Comparison of ENCODE assay signal across 1 cellular context in the genomic region with DNA sequence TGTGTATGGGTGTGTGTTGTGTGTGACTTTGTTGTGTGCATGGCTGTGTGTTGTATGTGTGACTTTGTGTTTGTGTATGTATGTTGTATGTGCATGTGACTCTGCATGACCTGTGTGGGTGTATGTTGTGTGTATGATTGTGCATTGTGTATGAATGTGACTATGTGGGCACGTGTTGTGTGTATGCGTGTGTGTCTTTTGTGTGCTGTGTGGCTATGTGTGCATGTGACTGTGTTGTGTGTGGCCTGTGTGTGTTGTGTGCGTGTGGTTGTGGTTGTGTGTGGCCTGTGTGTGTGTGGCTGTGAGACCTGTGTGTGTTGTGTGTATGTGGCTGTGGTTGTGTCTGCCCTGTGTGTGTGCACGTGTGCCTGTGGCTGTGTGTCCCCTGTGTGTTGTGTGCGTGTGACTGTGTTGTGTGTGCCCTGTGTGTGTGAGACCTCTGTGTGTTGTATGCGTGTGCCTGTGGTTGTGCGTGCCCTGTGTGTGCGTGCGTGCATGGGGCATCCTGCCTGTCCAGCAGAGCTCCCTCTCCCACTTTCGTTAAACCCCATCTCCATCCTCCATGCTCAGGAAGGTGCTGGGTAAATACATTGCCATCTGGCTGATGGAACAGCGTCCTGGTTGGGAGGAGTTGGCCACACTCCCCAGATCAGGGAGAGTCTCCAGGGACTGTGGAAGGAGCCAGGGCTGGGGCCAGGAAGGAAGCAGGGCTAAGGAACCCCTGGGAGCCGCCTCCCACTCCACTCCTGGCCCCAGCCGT.
TF ChIP-seq lines count a peak whose summit lies in the region.

No MANE protein-coding gene starts in this region.

TF ChIP-seq in HepG2, 621 proteins besides CTCF, POLR2A, EP300 and RAD21 (continues in another document):
- TF ChIP-seq FOXA1 (IDR thresholded peaks at IDR 0.05) (peak; percentile 62; the same call in 1 of the 2 replicates), FOXA1 (CRISPR knock-in tag; IDR thresholded peaks at IDR 0.05) (no peak), ZNF75D (CRISPR knock-in tag; IDR thresholded peaks at IDR 0.05; ENCODE audit: borderline replicate concordance) (no peak), NONO (IDR thresholded peaks at IDR 0.05) (no peak), NONO (CRISPR knock-in tag; conservative IDR thresholded peaks at IDR 0.05) (peak; percentile 62; the same call in 1 of the 2 replicates), ZNF282 (IDR thresholded peaks at IDR 0.05; ENCODE audit: partially characterized antibody) (peak; percentile 36), HNRNPL (IDR thresholded peaks at IDR 0.05; ENCODE audit: low read depth, low read length) (peak; percentile 32; the same call in 1 of the 2 replicates), ZNF776 (CRISPR knock-in tag; IDR thresholded peaks at IDR 0.05) (peak; percentile 28; the same call in 1 of the 2 replicates), HES4 (CRISPR knock-in tag; IDR thresholded peaks at IDR 0.05; ENCODE audit: borderline replicate concordance) (0 out of 2 replicates have a peak, but pooled peaks have one; percentile 71), TBX2 (CRISPR knock-in tag; IDR thresholded peaks at IDR 0.05; ENCODE audit: borderline replicate concordance) (no peak), ZNF552 (CRISPR knock-in tag; IDR thresholded peaks at IDR 0.05; ENCODE audit: borderline replicate concordance) (no peak), ZNF468 (CRISPR knock-in tag; IDR thresholded peaks at IDR 0.05) (0 out of 2 replicates have a peak, but pooled peaks have one; percentile 49), RXRB (CRISPR knock-in tag; IDR thresholded peaks at IDR 0.05; ENCODE audit: borderline replicate concordance) (no peak), ZKSCAN5 (CRISPR knock-in tag; IDR thresholded peaks at IDR 0.05) (no peak), NFRKB (IDR thresholded peaks at IDR 0.05) (peak; percentile 46; the same call in 1 of the 2 replicates), TOE1 (CRISPR knock-in tag; IDR thresholded peaks at IDR 0.05) (no peak), ZNF225 (CRISPR knock-in tag; IDR thresholded peaks at IDR 0.05) (peak; percentile 34; the same call in 1 of the 2 replicates), ZNF383 (CRISPR knock-in tag; IDR thresholded peaks at IDR 0.05; ENCODE audit: borderline replicate concordance) (no peak), TBP (CRISPR knock-in tag; IDR thresholded peaks at IDR 0.05) (no peak), ONECUT2 (CRISPR knock-in tag; IDR thresholded peaks at IDR 0.05) (no peak), NRL (CRISPR knock-in tag; IDR thresholded peaks at IDR 0.05; ENCODE audit: borderline replicate concordance) (no peak), TOPORS (CRISPR knock-in tag; IDR thresholded peaks at IDR 0.05) (no peak), MED8 (CRISPR knock-in tag; IDR thresholded peaks at IDR 0.05; ENCODE audit: insufficient replicate concordance) (no peak), MEIS2 (CRISPR knock-in tag; IDR thresholded peaks at IDR 0.05) (no peak), KLF16 (CRISPR knock-in tag; IDR thresholded peaks at IDR 0.05) (no peak), SP1 (IDR thresholded peaks at IDR 0.05) (peak; percentile 20; the same call in 1 of the 2 replicates), SP1 (CRISPR knock-in tag; IDR thresholded peaks at IDR 0.05) (no peak), CAMTA2 (CRISPR knock-in tag; IDR thresholded peaks at IDR 0.05; ENCODE audit: borderline replicate concordance) (0 out of 2 replicates have a peak, but pooled peaks have one; percentile 85), ATF7 (IDR thresholded peaks at IDR 0.05) (0 out of 2 replicates have a peak, but pooled peaks have one; percentile 37), ATF7 (CRISPR knock-in tag; IDR thresholded peaks at IDR 0.05) (peak; percentile 30; the same call in 1 of the 2 replicates), ZNF556 (CRISPR knock-in tag; IDR thresholded peaks at IDR 0.05; ENCODE audit: borderline replicate concordance) (0 out of 2 replicates have a peak, but pooled peaks have one; percentile 5), ZNF724P (CRISPR knock-in tag; IDR thresholded peaks at IDR 0.05; ENCODE audit: borderline replicate concordance) (no peak)
- TF ChIP-seq, protein P1, sequence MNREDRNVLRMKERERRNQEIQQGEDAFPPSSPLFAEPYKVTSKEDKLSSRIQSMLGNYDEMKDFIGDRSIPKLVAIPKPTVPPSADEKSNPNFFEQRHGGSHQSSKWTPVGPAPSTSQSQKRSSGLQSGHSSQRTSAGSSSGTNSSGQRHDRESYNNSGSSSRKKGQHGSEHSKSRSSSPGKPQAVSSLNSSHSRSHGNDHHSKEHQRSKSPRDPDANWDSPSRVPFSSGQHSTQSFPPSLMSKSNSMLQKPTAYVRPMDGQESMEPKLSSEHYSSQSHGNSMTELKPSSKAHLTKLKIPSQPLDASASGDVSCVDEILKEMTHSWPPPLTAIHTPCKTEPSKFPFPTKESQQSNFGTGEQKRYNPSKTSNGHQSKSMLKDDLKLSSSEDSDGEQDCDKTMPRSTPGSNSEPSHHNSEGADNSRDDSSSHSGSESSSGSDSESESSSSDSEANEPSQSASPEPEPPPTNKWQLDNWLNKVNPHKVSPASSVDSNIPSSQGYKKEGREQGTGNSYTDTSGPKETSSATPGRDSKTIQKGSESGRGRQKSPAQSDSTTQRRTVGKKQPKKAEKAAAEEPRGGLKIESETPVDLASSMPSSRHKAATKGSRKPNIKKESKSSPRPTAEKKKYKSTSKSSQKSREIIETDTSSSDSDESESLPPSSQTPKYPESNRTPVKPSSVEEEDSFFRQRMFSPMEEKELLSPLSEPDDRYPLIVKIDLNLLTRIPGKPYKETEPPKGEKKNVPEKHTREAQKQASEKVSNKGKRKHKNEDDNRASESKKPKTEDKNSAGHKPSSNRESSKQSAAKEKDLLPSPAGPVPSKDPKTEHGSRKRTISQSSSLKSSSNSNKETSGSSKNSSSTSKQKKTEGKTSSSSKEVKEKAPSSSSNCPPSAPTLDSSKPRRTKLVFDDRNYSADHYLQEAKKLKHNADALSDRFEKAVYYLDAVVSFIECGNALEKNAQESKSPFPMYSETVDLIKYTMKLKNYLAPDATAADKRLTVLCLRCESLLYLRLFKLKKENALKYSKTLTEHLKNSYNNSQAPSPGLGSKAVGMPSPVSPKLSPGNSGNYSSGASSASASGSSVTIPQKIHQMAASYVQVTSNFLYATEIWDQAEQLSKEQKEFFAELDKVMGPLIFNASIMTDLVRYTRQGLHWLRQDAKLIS (CRISPR knock-in tag; IDR thresholded peaks at IDR 0.05): no peak
- TF ChIP-seq, protein P2, sequence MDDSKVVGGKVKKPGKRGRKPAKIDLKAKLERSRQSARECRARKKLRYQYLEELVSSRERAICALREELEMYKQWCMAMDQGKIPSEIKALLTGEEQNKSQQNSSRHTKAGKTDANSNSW (CRISPR knock-in tag; IDR thresholded peaks at IDR 0.05; ENCODE audit: borderline replicate concordance): no peak
- TF ChIP-seq, protein P3, sequence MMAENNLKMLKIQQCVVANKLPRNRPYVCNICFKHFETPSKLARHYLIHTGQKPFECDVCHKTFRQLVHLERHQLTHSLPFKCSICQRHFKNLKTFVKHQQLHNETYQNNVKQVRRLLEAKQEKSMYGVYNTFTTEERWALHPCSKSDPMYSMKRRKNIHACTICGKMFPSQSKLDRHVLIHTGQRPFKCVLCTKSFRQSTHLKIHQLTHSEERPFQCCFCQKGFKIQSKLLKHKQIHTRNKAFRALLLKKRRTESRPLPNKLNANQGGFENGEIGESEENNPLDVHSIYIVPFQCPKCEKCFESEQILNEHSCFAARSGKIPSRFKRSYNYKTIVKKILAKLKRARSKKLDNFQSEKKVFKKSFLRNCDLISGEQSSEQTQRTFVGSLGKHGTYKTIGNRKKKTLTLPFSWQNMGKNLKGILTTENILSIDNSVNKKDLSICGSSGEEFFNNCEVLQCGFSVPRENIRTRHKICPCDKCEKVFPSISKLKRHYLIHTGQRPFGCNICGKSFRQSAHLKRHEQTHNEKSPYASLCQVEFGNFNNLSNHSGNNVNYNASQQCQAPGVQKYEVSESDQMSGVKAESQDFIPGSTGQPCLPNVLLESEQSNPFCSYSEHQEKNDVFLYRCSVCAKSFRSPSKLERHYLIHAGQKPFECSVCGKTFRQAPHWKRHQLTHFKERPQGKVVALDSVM (CRISPR knock-in tag; IDR thresholded peaks at IDR 0.05): no peak
- TF ChIP-seq, protein P4, sequence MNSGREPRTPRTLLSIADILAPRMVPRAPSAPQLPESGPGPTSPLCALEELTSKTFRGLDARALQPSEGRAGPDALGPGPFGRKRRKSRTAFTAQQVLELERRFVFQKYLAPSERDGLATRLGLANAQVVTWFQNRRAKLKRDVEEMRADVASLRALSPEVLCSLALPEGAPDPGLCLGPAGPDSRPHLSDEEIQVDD (CRISPR knock-in tag; IDR thresholded peaks at IDR 0.05; ENCODE audit: borderline replicate concordance): peak; percentile 71; the same call in 1 of the 2 replicates
- TF ChIP-seq, protein P5, sequence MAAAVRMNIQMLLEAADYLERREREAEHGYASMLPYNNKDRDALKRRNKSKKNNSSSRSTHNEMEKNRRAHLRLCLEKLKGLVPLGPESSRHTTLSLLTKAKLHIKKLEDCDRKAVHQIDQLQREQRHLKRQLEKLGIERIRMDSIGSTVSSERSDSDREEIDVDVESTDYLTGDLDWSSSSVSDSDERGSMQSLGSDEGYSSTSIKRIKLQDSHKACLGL (CRISPR knock-in tag; IDR thresholded peaks at IDR 0.05): peak; percentile 36; the same call in 1 of the 2 replicates
- TF ChIP-seq, protein P6, sequence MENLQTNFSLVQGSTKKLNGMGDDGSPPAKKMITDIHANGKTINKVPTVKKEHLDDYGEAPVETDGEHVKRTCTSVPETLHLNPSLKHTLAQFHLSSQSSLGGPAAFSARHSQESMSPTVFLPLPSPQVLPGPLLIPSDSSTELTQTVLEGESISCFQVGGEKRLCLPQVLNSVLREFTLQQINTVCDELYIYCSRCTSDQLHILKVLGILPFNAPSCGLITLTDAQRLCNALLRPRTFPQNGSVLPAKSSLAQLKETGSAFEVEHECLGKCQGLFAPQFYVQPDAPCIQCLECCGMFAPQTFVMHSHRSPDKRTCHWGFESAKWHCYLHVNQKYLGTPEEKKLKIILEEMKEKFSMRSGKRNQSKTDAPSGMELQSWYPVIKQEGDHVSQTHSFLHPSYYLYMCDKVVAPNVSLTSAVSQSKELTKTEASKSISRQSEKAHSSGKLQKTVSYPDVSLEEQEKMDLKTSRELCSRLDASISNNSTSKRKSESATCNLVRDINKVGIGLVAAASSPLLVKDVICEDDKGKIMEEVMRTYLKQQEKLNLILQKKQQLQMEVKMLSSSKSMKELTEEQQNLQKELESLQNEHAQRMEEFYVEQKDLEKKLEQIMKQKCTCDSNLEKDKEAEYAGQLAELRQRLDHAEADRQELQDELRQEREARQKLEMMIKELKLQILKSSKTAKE (CRISPR knock-in tag; IDR thresholded peaks at IDR 0.05; ENCODE audit: borderline replicate concordance): peak; percentile 70; the same call in 1 of the 2 replicates
- TF ChIP-seq, protein P7, sequence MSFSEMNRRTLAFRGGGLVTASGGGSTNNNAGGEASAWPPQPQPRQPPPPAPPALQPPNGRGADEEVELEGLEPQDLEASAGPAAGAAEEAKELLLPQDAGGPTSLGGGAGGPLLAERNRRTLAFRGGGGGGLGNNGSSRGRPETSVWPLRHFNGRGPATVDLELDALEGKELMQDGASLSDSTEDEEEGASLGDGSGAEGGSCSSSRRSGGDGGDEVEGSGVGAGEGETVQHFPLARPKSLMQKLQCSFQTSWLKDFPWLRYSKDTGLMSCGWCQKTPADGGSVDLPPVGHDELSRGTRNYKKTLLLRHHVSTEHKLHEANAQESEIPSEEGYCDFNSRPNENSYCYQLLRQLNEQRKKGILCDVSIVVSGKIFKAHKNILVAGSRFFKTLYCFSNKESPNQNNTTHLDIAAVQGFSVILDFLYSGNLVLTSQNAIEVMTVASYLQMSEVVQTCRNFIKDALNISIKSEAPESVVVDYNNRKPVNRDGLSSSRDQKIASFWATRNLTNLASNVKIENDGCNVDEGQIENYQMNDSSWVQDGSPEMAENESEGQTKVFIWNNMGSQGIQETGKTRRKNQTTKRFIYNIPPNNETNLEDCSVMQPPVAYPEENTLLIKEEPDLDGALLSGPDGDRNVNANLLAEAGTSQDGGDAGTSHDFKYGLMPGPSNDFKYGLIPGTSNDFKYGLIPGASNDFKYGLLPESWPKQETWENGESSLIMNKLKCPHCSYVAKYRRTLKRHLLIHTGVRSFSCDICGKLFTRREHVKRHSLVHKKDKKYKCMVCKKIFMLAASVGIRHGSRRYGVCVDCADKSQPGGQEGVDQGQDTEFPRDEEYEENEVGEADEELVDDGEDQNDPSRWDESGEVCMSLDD (CRISPR knock-in tag; IDR thresholded peaks at IDR 0.05; ENCODE audit: borderline replicate concordance): no peak
- TF ChIP-seq, protein P8, sequence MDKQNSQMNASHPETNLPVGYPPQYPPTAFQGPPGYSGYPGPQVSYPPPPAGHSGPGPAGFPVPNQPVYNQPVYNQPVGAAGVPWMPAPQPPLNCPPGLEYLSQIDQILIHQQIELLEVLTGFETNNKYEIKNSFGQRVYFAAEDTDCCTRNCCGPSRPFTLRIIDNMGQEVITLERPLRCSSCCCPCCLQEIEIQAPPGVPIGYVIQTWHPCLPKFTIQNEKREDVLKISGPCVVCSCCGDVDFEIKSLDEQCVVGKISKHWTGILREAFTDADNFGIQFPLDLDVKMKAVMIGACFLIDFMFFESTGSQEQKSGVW (CRISPR knock-in tag; IDR thresholded peaks at IDR 0.05; ENCODE audit: borderline replicate concordance): no peak
- TF ChIP-seq, protein P9, sequence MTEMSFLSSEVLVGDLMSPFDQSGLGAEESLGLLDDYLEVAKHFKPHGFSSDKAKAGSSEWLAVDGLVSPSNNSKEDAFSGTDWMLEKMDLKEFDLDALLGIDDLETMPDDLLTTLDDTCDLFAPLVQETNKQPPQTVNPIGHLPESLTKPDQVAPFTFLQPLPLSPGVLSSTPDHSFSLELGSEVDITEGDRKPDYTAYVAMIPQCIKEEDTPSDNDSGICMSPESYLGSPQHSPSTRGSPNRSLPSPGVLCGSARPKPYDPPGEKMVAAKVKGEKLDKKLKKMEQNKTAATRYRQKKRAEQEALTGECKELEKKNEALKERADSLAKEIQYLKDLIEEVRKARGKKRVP (CRISPR knock-in tag; IDR thresholded peaks at IDR 0.05): peak in 1 of 2 experiments; percentile 11; a peak in 1 of 4 replicates
- TF ChIP-seq, protein P10, sequence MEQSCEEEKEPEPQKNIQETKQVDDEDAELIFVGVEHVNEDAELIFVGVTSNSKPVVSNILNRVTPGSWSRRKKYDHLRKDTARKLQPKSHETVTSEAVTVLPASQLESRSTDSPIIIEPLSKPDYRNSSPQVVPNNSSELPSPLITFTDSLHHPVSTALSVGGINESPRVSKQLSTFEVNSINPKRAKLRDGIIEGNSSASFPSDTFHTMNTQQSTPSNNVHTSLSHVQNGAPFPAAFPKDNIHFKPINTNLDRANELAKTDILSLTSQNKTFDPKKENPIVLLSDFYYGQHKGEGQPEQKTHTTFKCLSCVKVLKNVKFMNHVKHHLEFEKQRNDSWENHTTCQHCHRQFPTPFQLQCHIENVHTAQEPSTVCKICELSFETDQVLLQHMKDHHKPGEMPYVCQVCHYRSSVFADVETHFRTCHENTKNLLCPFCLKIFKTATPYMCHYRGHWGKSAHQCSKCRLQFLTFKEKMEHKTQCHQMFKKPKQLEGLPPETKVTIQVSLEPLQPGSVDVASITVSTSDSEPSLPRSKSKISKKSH (CRISPR knock-in tag; IDR thresholded peaks at IDR 0.05; ENCODE audit: borderline replicate concordance): peak; percentile 11; the same call in 1 of the 2 replicates
- TF ChIP-seq, protein P11, sequence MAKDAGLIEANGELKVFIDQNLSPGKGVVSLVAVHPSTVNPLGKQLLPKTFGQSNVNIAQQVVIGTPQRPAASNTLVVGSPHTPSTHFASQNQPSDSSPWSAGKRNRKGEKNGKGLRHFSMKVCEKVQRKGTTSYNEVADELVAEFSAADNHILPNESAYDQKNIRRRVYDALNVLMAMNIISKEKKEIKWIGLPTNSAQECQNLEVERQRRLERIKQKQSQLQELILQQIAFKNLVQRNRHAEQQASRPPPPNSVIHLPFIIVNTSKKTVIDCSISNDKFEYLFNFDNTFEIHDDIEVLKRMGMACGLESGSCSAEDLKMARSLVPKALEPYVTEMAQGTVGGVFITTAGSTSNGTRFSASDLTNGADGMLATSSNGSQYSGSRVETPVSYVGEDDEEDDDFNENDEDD (CRISPR knock-in tag; IDR thresholded peaks at IDR 0.05; ENCODE audit: borderline replicate concordance): no peak
